22 cellular contexts compared by ENCODE assay signal in genomic region chr20:32749914-32750637, GRCh38. TPM values are rescaled to one million over a fixed set of nuclear protein-coding genes. Genes with fewer than 3 reads are reported as not detected.
DNase-seq lines count a peak whose midpoint lies in the region; ATAC-seq and TF ChIP-seq lines count a peak whose summit lies in the region.
"Had no signal": no experiment of that assay in that cellular context is flagged by ENCODE, and none has a peak within 500 bp of the region (broad histone marks: within the 10 kb centered on the region; RNA-seq: fewer than 3 reads in every experiment).

No MANE protein-coding gene starts in this region.

- H3K36me3 Mint-ChIP-seq in endothelial cell (ENCODE audit: low read depth, unreplicated experiment) = no peaks in the 10 kb centered on the region
- H3K36me3 Mint-ChIP-seq: natural killer cell treated with Interleukin-12 subunit alpha and Interleukin-12 subunit beta and Interleukin-15 and Interleukin-18, amount 100 ng/mL, for 72 hours; stimulated activated naive B cell treated with anti-CD40 and anti-IgM and Interleukin-4, amounts not matched to agents 10 μg/mL and 1 μg/mL and 100 μg/mL, for 72 hours had no signal

- H3K9me3 Mint-ChIP-seq in endothelial cell (ENCODE audit: unreplicated experiment) = no peaks in the 10 kb centered on the region
- H3K9me3 Mint-ChIP-seq: natural killer cell treated with Interleukin-12 subunit alpha and Interleukin-12 subunit beta and Interleukin-15 and Interleukin-18, amount 100 ng/mL, for 72 hours; stimulated activated naive B cell treated with anti-CD40 and anti-IgM and Interleukin-4, amounts not matched to agents 10 μg/mL and 1 μg/mL and 100 μg/mL, for 72 hours; T-helper 2 cell treated with Interferon-gamma antibody and Interleukin-4, amounts not matched to agents 5 μg/mL and 100 μg/mL, for 36 hours had no signal

- H3K4me1 ChIP-seq in mesodermal cell (ENCODE audit: control insufficient read depth, insufficient read depth, low read length, poor library complexity, severe bottlenecking) = peaks cover 24% of the 10 kb centered on the region
- no peaks in the 10 kb centered on the region for H3K4me1 ChIP-seq in psoas muscle

- ATAC-seq in psoas muscle (no peak), GM21737 (IDR thresholded peaks at IDR 0.05; ENCODE audit: unreplicated experiment) (no peak)
- ATAC-seq: natural killer cell treated with Interleukin-12 subunit alpha and Interleukin-12 subunit beta and Interleukin-15 and Interleukin-18, amount 100 ng/mL, for 72 hours; stimulated activated naive B cell treated with anti-CD40 and anti-IgM and Interleukin-4, amounts not matched to agents 10 μg/mL and 1 μg/mL and 100 μg/mL, for 72 hours had no signal

- H3K9me3 ChIP-seq in mesodermal cell (ENCODE audit: control insufficient read depth, low read length) = no peaks in the 10 kb centered on the region
- no peaks in the 10 kb centered on the region for H3K9me3 ChIP-seq in psoas muscle
- H3K9me3 ChIP-seq: adrenal gland had no signal

- 41 to 52% methylated on average over 6 to 7 of the region's 11 CpGs for WGBS in mesodermal cell (ENCODE audit: insufficient coverage in 2 of 2), 2 experiments
- WGBS in psoas muscle, 3 donors = 69% methylated on average over 11 of the region's 11 CpGs

- H3K27ac Mint-ChIP-seq in endothelial cell (ENCODE audit: unreplicated experiment) = peak overlapping the region; percentile 36
- H3K27ac Mint-ChIP-seq: natural killer cell treated with Interleukin-12 subunit alpha and Interleukin-12 subunit beta and Interleukin-15 and Interleukin-18, amount 100 ng/mL, for 72 hours; stimulated activated naive B cell treated with anti-CD40 and anti-IgM and Interleukin-4, amounts not matched to agents 10 μg/mL and 1 μg/mL and 100 μg/mL, for 72 hours; T-helper 2 cell treated with Interferon-gamma antibody and Interleukin-4, amounts not matched to agents 5 μg/mL and 100 μg/mL, for 36 hours had no signal

- intact Hi-C loops in psoas muscle (cut with DNase I) = no loop called here

- H3K36me3 ChIP-seq in mesodermal cell (ENCODE audit: control insufficient read depth, insufficient read depth, low read length) = no peaks in the 10 kb centered on the region
- H3K36me3 ChIP-seq in psoas muscle (ENCODE audit: insufficient read depth in 1 of 2, low read depth in 1 of 2) = no peaks in the 10 kb centered on the region
- H3K36me3 ChIP-seq: adrenal gland had no signal

- peaks cover 5% of the 10 kb centered on the region for H3K27me3 Mint-ChIP-seq in endothelial cell (ENCODE audit: unreplicated experiment)
- H3K27me3 Mint-ChIP-seq: natural killer cell treated with Interleukin-12 subunit alpha and Interleukin-12 subunit beta and Interleukin-15 and Interleukin-18, amount 100 ng/mL, for 72 hours; stimulated activated naive B cell treated with anti-CD40 and anti-IgM and Interleukin-4, amounts not matched to agents 10 μg/mL and 1 μg/mL and 100 μg/mL, for 72 hours had no signal

- H3K4me1 Mint-ChIP-seq in endothelial cell (ENCODE audit: unreplicated experiment) = peaks cover 20% of the 10 kb centered on the region

- no peaks in the 10 kb centered on the region for H3K27me3 ChIP-seq in psoas muscle (ENCODE audit: insufficient read depth in 3 of 3, low read length in 2 of 3)
- H3K27me3 ChIP-seq: adrenal gland had no signal

- DNase-seq in EH (ENCODE audit: low read depth) = peak; percentile 9
- peak; percentile 16 for DNase-seq in NCI-H69 (lab: John Stamatoyannopoulos, UW)
- no peak for DNase-seq in endothelial cell (ENCODE audit: low spot score)
- DNase-seq in psoas muscle = no peak
- no peak for DNase-seq in hippocampal formation (lab: John Stamatoyannopoulos, UW)
- DNase-seq in ecto neural progenitor cell (ENCODE audit: low spot score) = no peak
- DNase-seq: ACHN; activated CD4-positive, CD25-positive, alpha-beta regulatory T cell treated with anti-CD3 and anti-CD28 coated beads, Interleukin-2, amount 50 U/mL, for 72 hours; adrenal gland; cerebellar nuclear complex; DMS53; foreskin melanocyte; HCEC 1CT; mammary epithelial cell; MM.1S; NCI-H187; stimulated activated CD4-positive, alpha-beta T cell treated with anti-CD3 and anti-CD28 coated beads, Interleukin-15, amount 100 ng/mL, for 24 hours; stimulated activated naive B cell treated with anti-CD40 and anti-IgM and Interleukin-4, amounts not matched to agents 10 μg/mL and 1 μg/mL and 100 μg/mL, for 72 hours had no signal

- H3K27ac ChIP-seq in mesodermal cell (ENCODE audit: low read depth, low read length, severe bottlenecking) (peak overlapping the region; percentile 94), psoas muscle (no peak overlapping the region)
- H3K27ac ChIP-seq: adrenal gland had no signal

- no peak for TF ChIP-seq CTCF in endothelial cell (IDR thresholded peaks at IDR 0.05; ENCODE audit: unreplicated experiment)
- TF ChIP-seq CTCF in psoas muscle (IDR thresholded peaks at IDR 0.05) = no peak

- H3K4me3 ChIP-seq in mesodermal cell (ENCODE audit: extremely low read depth, insufficient read depth, low read length, poor library complexity, severe bottlenecking) (no peak overlapping the region), psoas muscle (no peak overlapping the region)
- H3K4me3 ChIP-seq: adrenal gland had no signal

- H3K4me3 Mint-ChIP-seq in endothelial cell (ENCODE audit: unreplicated experiment) = no peak overlapping the region
- H3K4me3 Mint-ChIP-seq: natural killer cell treated with Interleukin-12 subunit alpha and Interleukin-12 subunit beta and Interleukin-15 and Interleukin-18, amount 100 ng/mL, for 72 hours; stimulated activated naive B cell treated with anti-CD40 and anti-IgM and Interleukin-4, amounts not matched to agents 10 μg/mL and 1 μg/mL and 100 μg/mL, for 72 hours; T-helper 2 cell treated with Interferon-gamma antibody and Interleukin-4, amounts not matched to agents 5 μg/mL and 100 μg/mL, for 36 hours had no signal

RNA-seq across cellular contexts. Expression of gene COMMD7, which starts 6.8 kb away (rescaled TPM):
- 73.7 TPM for total RNA-seq in endothelial cell (ENCODE audit: unreplicated experiment)
- 50.2 TPM for polyA plus RNA-seq in mesodermal cell (2013, experiment 1 of 2)
- polyA plus RNA-seq in mesodermal cell (2013, experiment 2 of 2) = 50.0 TPM
- 10 to 100 TPM; 28.4 to 50.8 (median 43.4) TPM for total RNA-seq in psoas muscle
- 10 to 100 TPM; 15.9 to 55.4 (median 38.3) TPM for polyA plus RNA-seq in psoas muscle

RNA-seq across cellular contexts. Expression of gene DNMT3B, which starts 12.1 kb away (rescaled TPM):
- 77.9 TPM for total RNA-seq in endothelial cell (ENCODE audit: unreplicated experiment)
- polyA plus RNA-seq in mesodermal cell (2013, experiment 1 of 2) = 25.2 TPM
- polyA plus RNA-seq in mesodermal cell (2013, experiment 2 of 2) = 22.5 TPM
- under 1 TPM; 0.08 to 0.64 (median 0.24) TPM for total RNA-seq in psoas muscle
- polyA plus RNA-seq in psoas muscle = under 1 TPM; 0.14 to 0.19 (median 0.17) TPM

Comparison
In these comparisons a context has a peak if more than half of its experiments do, and no peak if none do; other contexts are left out.
1. DNase-seq: peak in EH (single experiment) and NCI-H69 (single experiment); none in endothelial cell (single experiment), psoas muscle (0 of 2), hippocampal formation (0 of 2) and ecto neural progenitor cell (single experiment).
2. RNA of gene DNMT3B, which starts 12.1 kb away (total RNA-seq): 77.9 TPM in endothelial cell (single experiment); 0.08 to 0.64 TPM in psoas muscle; every median in the first group is over 10 times any median in the second.